ENCODE assay signal across 2 cellular contexts in the genomic region with DNA sequence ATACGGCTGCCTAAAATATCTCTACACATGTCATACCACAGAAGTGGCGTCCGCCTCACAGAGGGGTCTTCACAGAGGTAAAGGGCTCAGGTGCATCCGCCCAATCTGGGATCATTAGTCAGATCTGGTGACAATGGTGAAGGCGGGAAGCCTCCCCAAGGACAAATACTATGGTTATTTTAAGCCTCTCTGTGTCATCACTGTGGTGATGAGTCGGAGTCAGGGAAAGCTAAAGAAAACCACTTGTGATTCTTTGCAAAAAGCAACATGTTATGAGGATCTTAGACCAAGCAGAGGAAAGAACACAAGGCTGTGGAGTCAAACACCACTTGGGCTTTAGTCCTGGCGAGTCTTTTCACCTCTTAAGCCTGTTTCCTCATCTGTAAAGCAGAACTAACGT.
TF ChIP-seq lines count a peak whose summit lies in the region.

No MANE protein-coding gene starts in this region.

TF ChIP-seq in IMR-90, 13 proteins besides CTCF, POLR2A, EP300 and RAD21:
- no peak for TF ChIP-seq CEBPB (IDR thresholded peaks at IDR 0.05; ENCODE audit: low read depth, low read length)
- TF ChIP-seq, protein P1, sequence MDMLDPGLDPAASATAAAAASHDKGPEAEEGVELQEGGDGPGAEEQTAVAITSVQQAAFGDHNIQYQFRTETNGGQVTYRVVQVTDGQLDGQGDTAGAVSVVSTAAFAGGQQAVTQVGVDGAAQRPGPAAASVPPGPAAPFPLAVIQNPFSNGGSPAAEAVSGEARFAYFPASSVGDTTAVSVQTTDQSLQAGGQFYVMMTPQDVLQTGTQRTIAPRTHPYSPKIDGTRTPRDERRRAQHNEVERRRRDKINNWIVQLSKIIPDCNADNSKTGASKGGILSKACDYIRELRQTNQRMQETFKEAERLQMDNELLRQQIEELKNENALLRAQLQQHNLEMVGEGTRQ (IDR thresholded peaks at IDR 0.05; ENCODE audit: low read depth, low read length), result no peak
- TF ChIP-seq SMC3 (IDR thresholded peaks at IDR 0.05; ENCODE audit: low read depth, low read length), result no peak
- no peak for TF ChIP-seq MAFK (IDR thresholded peaks at IDR 0.05; ENCODE audit: low read depth, low read length)
- TF ChIP-seq NFE2L2 (IDR thresholded peaks at IDR 0.05; ENCODE audit: low read depth, low read length), result no peak
- no peak for TF ChIP-seq RFX5 (IDR thresholded peaks at IDR 0.05; ENCODE audit: low read depth, low read length)
- no peak for TF ChIP-seq BHLHE40 (IDR thresholded peaks at IDR 0.05; ENCODE audit: low read depth, low read length)
- no peak for TF ChIP-seq MAZ (IDR thresholded peaks at IDR 0.05; ENCODE audit: borderline replicate concordance, low read depth, low read length)
- TF ChIP-seq FOS (IDR thresholded peaks at IDR 0.05; ENCODE audit: low read depth, low read length), result no peak
- TF ChIP-seq, protein P2, sequence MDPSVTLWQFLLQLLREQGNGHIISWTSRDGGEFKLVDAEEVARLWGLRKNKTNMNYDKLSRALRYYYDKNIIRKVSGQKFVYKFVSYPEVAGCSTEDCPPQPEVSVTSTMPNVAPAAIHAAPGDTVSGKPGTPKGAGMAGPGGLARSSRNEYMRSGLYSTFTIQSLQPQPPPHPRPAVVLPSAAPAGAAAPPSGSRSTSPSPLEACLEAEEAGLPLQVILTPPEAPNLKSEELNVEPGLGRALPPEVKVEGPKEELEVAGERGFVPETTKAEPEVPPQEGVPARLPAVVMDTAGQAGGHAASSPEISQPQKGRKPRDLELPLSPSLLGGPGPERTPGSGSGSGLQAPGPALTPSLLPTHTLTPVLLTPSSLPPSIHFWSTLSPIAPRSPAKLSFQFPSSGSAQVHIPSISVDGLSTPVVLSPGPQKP (IDR thresholded peaks at IDR 0.05; ENCODE audit: borderline replicate concordance, low read depth, low read length), result no peak
- no peak for TF ChIP-seq RCOR1 (IDR thresholded peaks at IDR 0.05; ENCODE audit: insufficient replicate concordance, low read length)
- no peak for TF ChIP-seq CHD1 (IDR thresholded peaks at IDR 0.05; ENCODE audit: low read depth, low read length)
- TF ChIP-seq MXI1 (IDR thresholded peaks at IDR 0.05; ENCODE audit: borderline replicate concordance, low read depth, low read length), result no peak

TF ChIP-seq in H1, 55 proteins besides CTCF, POLR2A, EP300 and RAD21:
- no peak for TF ChIP-seq SIN3A (conservative IDR thresholded peaks at IDR 0.05 in 1 of 2, IDR thresholded peaks at IDR 0.05 in 1 of 2; ENCODE audit: low read depth in 1 of 2, low read length in 2 of 2)
- no peak for TF ChIP-seq KDM4A (IDR thresholded peaks at IDR 0.05; ENCODE audit: low read depth, low read length, severe bottlenecking)
- no peak for TF ChIP-seq SIX5 (IDR thresholded peaks at IDR 0.05; ENCODE audit: low read depth, low read length)
- no peak for TF ChIP-seq PHF8 (conservative IDR thresholded peaks at IDR 0.05; ENCODE audit: low read depth, low read length)
- TF ChIP-seq EZH2 (IDR thresholded peaks at IDR 0.05; ENCODE audit: low read depth, low read length, severe bottlenecking), result no peak
- no peak for TF ChIP-seq TCF12 (IDR thresholded peaks at IDR 0.05; ENCODE audit: low read depth, low read length)
- TF ChIP-seq TAF1 (IDR thresholded peaks at IDR 0.05; ENCODE audit: low read depth, low read length), result no peak
- no peak for TF ChIP-seq FOSL1 (IDR thresholded peaks at IDR 0.05; ENCODE audit: insufficient read depth, low read depth, low read length)
- TF ChIP-seq CTBP2 (IDR thresholded peaks at IDR 0.05; ENCODE audit: borderline replicate concordance, insufficient read depth, insufficient read length, low read length), result no peak
- no peak for TF ChIP-seq HDAC2 (IDR thresholded peaks at IDR 0.05; ENCODE audit: borderline replicate concordance in 1 of 2, low read depth in 2 of 2, low read length in 2 of 2)
- no peak for TF ChIP-seq KDM5A (IDR thresholded peaks at IDR 0.05; ENCODE audit: low read length)
